10 cellular contexts compared by ENCODE assay signal in the genomic region with DNA sequence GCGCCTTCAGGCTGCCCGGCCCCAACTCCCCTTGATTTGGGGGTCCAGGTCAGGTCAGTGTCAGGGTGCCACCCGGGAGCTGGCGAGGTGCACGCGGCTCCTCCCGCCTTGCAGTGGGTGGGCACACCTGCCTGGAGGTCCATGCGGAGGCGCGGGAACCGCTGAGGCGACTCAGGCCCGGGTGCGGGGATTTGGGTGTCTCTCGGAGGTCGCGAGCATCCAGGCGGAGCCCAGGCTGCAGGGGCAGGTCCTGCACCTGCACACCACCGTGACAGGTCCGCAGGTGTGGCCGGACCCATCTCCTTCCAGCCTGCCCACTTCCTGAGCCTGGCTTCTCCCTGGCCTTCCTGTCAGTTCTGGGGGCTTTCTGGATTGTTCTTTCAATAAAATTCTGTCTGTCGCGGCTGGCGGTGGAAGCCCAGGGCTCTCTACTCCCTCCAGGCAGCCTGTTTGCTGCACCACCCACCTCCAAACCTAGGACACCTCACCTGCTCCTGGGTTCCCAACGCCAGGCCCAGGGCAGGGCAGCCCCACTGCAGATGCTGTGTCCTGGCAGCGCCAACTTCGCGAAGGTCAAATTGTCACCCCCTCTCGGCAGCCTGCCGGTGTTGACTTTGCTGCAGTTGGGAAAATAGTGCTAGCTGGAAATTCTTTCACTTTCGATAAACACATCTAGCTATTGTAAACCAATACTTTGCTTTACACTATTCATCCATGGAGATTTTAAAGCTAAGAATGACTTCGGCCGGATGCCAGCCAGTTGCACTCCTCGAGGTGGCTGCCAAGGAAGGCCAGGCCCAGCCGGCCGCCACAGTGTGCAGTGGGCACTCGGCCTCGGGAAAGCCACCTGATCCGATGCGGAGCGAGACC. TPM values are rescaled to one million over a fixed set of nuclear protein-coding genes. Genes with fewer than 3 reads are reported as not detected.
A peak's percentile ranks its signal among the peaks of the same experiment; 100 is the strongest.
DNase-seq lines count a peak whose midpoint lies in the region; ATAC-seq, FAIRE-seq and TF ChIP-seq lines count a peak whose summit lies in the region.
"Had no signal": no experiment of that assay in that cellular context is flagged by ENCODE, and none has a peak within 500 bp of the region (broad histone marks: within the 10 kb centered on the region; RNA-seq: fewer than 3 reads in every experiment).

No MANE protein-coding gene starts in this region.

- TF ChIP-seq POLR2A in GM12892 (IDR thresholded peaks at IDR 0.05; ENCODE audit: low read depth, low read length), result no peak

- H3K4me3 Mint-ChIP-seq in activated T-cell treated with anti-CD3 and anti-CD28 coated beads, Interleukin-2, amount 50 U/mL, for 4 hours, result no peak overlapping the region

- peak overlapping the region; percentile 12 for H3K4me3 ChIP-seq in retinal pigment epithelial cell (ENCODE audit: low read length)
- H3K4me3 ChIP-seq in A673 (ENCODE audit: low read depth, low read length, poor library complexity, severe bottlenecking), result no peak overlapping the region

- peak; percentile 24 for DNase-seq in GM12892 (ENCODE audit: insufficient read length)
- DNase-seq in activated T-cell treated with anti-CD3 and anti-CD28 coated beads, Interleukin-2, amount 50 U/mL, for 4 hours, result peak; percentile 4
- DNase-seq in left cardiac atrium, result peak; percentile 34
- no peak for DNase-seq in retinal pigment epithelial cell (ENCODE audit: low read depth)
- DNase-seq in A673 (ENCODE audit: low spot score), result no peak
- no peak for DNase-seq in stimulated activated CD4-positive, alpha-beta T cell treated with anti-CD3 and anti-CD28 coated beads, Interleukin-2, amount 100 ng/mL, for 48 hours
- DNase-seq in AG08395 (ENCODE audit: low spot score), result no peak
- DNase-seq: activated CD4-positive, CD25-positive, alpha-beta regulatory T cell; central memory CD4-positive, alpha-beta T cell had no signal

- no peak for ATAC-seq in activated T-cell treated with anti-CD3 and anti-CD28 coated beads, Interleukin-2, amount 50 U/mL, for 4 hours
- no peak for ATAC-seq in left cardiac atrium
- ATAC-seq in HG03460 (IDR thresholded peaks at IDR 0.05; ENCODE audit: unreplicated experiment), result no peak

- TF ChIP-seq CTCF in retinal pigment epithelial cell (conservative IDR thresholded peaks at IDR 0.05; ENCODE audit: low read depth, low read length) (no peak), A673 (conservative IDR thresholded peaks at IDR 0.05; ENCODE audit: low read depth, low read length) (no peak)

- H3K9me3 ChIP-seq in A673 (ENCODE audit: low read depth, low read length, poor library complexity, severe bottlenecking), result no peaks in the 10 kb centered on the region

- intact Hi-C loops in left cardiac atrium (cut with DNase I) (no loop called here), A673 (cut with micrococcal nuclease; ENCODE audit: unreplicated experiment) (no loop called here)

- FAIRE-seq in GM12892 (lab: Jason Lieb, UNC), result no peak

- CTCF ChIA-PET in A673 (lab: Charles Lee), result interaction anchor here (0.8 kb wide), 1 partner anchor 16 kb away, joined by 5 read pairs; no protein-coding TSS in a partner anchor

- H3K36me3 ChIP-seq in A673 (ENCODE audit: insufficient read depth, low read length, poor library complexity, severe bottlenecking), result no peaks in the 10 kb centered on the region

- peaks cover 3% of the 10 kb centered on the region for H3K4me1 Mint-ChIP-seq in activated T-cell treated with anti-CD3 and anti-CD28 coated beads, Interleukin-2, amount 50 U/mL, for 4 hours (ENCODE audit: low read depth)

- no peaks in the 10 kb centered on the region for H3K9me3 Mint-ChIP-seq in activated T-cell treated with anti-CD3 and anti-CD28 coated beads, Interleukin-2, amount 50 U/mL, for 4 hours

- no peak overlapping the region for H3K27ac ChIP-seq in A673 (ENCODE audit: low read depth, low read length, poor library complexity, severe bottlenecking)

- peaks cover 39% of the 10 kb centered on the region for H3K27me3 Mint-ChIP-seq in activated T-cell treated with anti-CD3 and anti-CD28 coated beads, Interleukin-2, amount 50 U/mL, for 4 hours (ENCODE audit: low read depth)

- peaks cover 59% of the 10 kb centered on the region for H3K27me3 ChIP-seq in A673 (replicated peaks; ENCODE audit: insufficient read depth, low read depth, low read length, poor library complexity)

- H3K4me1 ChIP-seq in A673 (ENCODE audit: insufficient read depth, low read length, poor library complexity, severe bottlenecking), result no peaks in the 10 kb centered on the region

- H3K36me3 Mint-ChIP-seq in activated T-cell treated with anti-CD3 and anti-CD28 coated beads, Interleukin-2, amount 50 U/mL, for 4 hours (ENCODE audit: insufficient read depth), result no peaks in the 10 kb centered on the region

- no TSS peak for BruUV-seq in A673 (replicated peaks; lab: Mats Ljungman, UMichigan)

- POLR2A ChIA-PET in A673 (lab: Charles Lee; ENCODE audit: low non-redundant PET), result no interaction called here

RNA-seq across cellular contexts. Expression of gene FGFRL1, which starts 35.9 kb away (rescaled TPM):
- 0.89 TPM for polyA plus RNA-seq in GM12892 (2012; ENCODE audit: missing spikeins)
- 10 to 100 TPM; 20.4 to 29.6 (median 20.6) TPM for total RNA-seq in activated T-cell treated with anti-CD3 and anti-CD28 coated beads, Interleukin-2, amount 50 U/mL, for 4 hours
- total RNA-seq in left cardiac atrium (10 to 100 TPM; 21.6 to 29.0 TPM), A673 (2021) (30.4 and 40.8 TPM in 2 replicates)

RNA-seq across cellular contexts. Expression of gene SLC26A1, which starts 54.1 kb away (rescaled TPM):
- 0.36 TPM for polyA plus RNA-seq in GM12892 (2012; ENCODE audit: missing spikeins)
- total RNA-seq in activated T-cell treated with anti-CD3 and anti-CD28 coated beads, Interleukin-2, amount 50 U/mL, for 4 hours, result under 1 TPM in 1 of 3 donors, not detected in 2; 0.05 TPM
- total RNA-seq in left cardiac atrium (under 1 TPM in 1 of 2 donors, not detected in 1; 0.27 TPM), A673 (2021) (0.22 and 0.30 TPM in 2 replicates)

Comparison
In these comparisons a context has a peak if more than half of its experiments do, and no peak if none do; other contexts are left out.
1. DNase-seq: peak in GM12892 (single experiment), activated T-cell treated with anti-CD3 and anti-CD28 coated beads, Interleukin-2, amount 50 U/mL, for 4 hours (single experiment) and left cardiac atrium (single experiment); none in retinal pigment epithelial cell (single experiment), A673 (single experiment), stimulated activated CD4-positive, alpha-beta T cell treated with anti-CD3 and anti-CD28 coated beads, Interleukin-2, amount 100 ng/mL, for 48 hours (0 of 2) and AG08395 (single experiment).